ENCODE assay signal across 1 cellular context in genomic region chr2:6846967-6847695, GRCh38.
TF ChIP-seq lines count a peak whose summit lies in the region.

No MANE protein-coding gene starts in this region.

TF ChIP-seq in K562, 482 proteins besides CTCF, POLR2A, EP300 and RAD21 (continued from another document and continues in another):
- TF ChIP-seq CXXC5 (CRISPR knock-in tag; IDR thresholded peaks at IDR 0.05) = peak; percentile 92
- no peak for TF ChIP-seq ZSCAN32 (CRISPR knock-in tag; IDR thresholded peaks at IDR 0.05)
- no peak for TF ChIP-seq CBX8 (IDR thresholded peaks at IDR 0.05; ENCODE audit: borderline replicate concordance, extremely low read depth, low read depth, low read length, poor library complexity, severe bottlenecking)
- no peak for TF ChIP-seq XRCC3 (IDR thresholded peaks at IDR 0.05)
- TF ChIP-seq ZNF318 (IDR thresholded peaks at IDR 0.05; ENCODE audit: borderline replicate concordance in 1 of 2, low read depth in 1 of 2) = no peak
- TF ChIP-seq LEF1 (IDR thresholded peaks at IDR 0.05) = peak; percentile 90
- no peak for TF ChIP-seq ZBTB26 (CRISPR knock-in tag; IDR thresholded peaks at IDR 0.05)
- TF ChIP-seq SIX5 (IDR thresholded peaks at IDR 0.05; ENCODE audit: borderline replicate concordance in 1 of 2, insufficient read depth in 1 of 2, low read depth in 1 of 2, low read length in 2 of 2) = no peak
- no peak for TF ChIP-seq CBX5 (IDR thresholded peaks at IDR 0.05; ENCODE audit: borderline replicate concordance, low read depth)
- TF ChIP-seq RBM39 (optimal IDR thresholded peaks at IDR 0.05; ENCODE audit: low read depth, low read length) = no peak
- TF ChIP-seq HNRNPLL (IDR thresholded peaks at IDR 0.05; ENCODE audit: low read depth, low read length, poor library complexity, severe bottlenecking) = no peak
- TF ChIP-seq RBM15 (IDR thresholded peaks at IDR 0.05; ENCODE audit: insufficient read depth, low read length) = no peak
- TF ChIP-seq, protein P1, sequence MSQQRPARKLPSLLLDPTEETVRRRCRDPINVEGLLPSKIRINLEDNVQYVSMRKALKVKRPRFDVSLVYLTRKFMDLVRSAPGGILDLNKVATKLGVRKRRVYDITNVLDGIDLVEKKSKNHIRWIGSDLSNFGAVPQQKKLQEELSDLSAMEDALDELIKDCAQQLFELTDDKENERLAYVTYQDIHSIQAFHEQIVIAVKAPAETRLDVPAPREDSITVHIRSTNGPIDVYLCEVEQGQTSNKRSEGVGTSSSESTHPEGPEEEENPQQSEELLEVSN (IDR thresholded peaks at IDR 0.05; ENCODE audit: borderline replicate concordance in 1 of 2, extremely low read depth in 1 of 2, insufficient read depth in 1 of 2, insufficient read length in 1 of 2, low read depth in 1 of 2, low read length in 1 of 2, poor library complexity in 1 of 2, severe bottlenecking in 1 of 2) = no peak
- TF ChIP-seq ZNF239 (CRISPR knock-in tag; IDR thresholded peaks at IDR 0.05) = peak; percentile 83
- no peak for TF ChIP-seq ZBTB8A (IDR thresholded peaks at IDR 0.05; ENCODE audit: partially characterized antibody)
- no peak for TF ChIP-seq CEBPZ (IDR thresholded peaks at IDR 0.05; ENCODE audit: borderline replicate concordance, low read depth, low read length)
- TF ChIP-seq, protein P2, sequence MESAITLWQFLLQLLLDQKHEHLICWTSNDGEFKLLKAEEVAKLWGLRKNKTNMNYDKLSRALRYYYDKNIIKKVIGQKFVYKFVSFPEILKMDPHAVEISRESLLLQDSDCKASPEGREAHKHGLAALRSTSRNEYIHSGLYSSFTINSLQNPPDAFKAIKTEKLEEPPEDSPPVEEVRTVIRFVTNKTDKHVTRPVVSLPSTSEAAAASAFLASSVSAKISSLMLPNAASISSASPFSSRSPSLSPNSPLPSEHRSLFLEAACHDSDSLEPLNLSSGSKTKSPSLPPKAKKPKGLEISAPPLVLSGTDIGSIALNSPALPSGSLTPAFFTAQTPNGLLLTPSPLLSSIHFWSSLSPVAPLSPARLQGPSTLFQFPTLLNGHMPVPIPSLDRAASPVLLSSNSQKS (CRISPR knock-in tag; IDR thresholded peaks at IDR 0.05) = 0 out of 2 replicates have a peak, but pooled peaks have one; percentile 52
- TF ChIP-seq ERF (CRISPR knock-in tag; IDR thresholded peaks at IDR 0.05) = no peak
- TF ChIP-seq BHLHE40 (IDR thresholded peaks at IDR 0.05; ENCODE audit: low read length) = peak; percentile 90
- no peak for TF ChIP-seq RFX5 (IDR thresholded peaks at IDR 0.05; ENCODE audit: low read depth, low read length)
- no peak for TF ChIP-seq ZFPM2 (CRISPR knock-in tag; IDR thresholded peaks at IDR 0.05)
- peak; percentile 39 to 65; a peak in 1 of 4 replicates for TF ChIP-seq FOXK2 (conservative IDR thresholded peaks at IDR 0.05 in 1 of 2, IDR thresholded peaks at IDR 0.05 in 1 of 2; ENCODE audit: low read depth in 2 of 2)
- TF ChIP-seq MCM2 (IDR thresholded peaks at IDR 0.05; ENCODE audit: low read depth) = no peak
- TF ChIP-seq TAF9B (IDR thresholded peaks at IDR 0.05; ENCODE audit: partially characterized antibody) = no peak
- TF ChIP-seq FOXM1 (IDR thresholded peaks at IDR 0.05; ENCODE audit: low read depth) = peak; percentile 98
- TF ChIP-seq FOXM1 (CRISPR knock-in tag; IDR thresholded peaks at IDR 0.05; ENCODE audit: low read depth) = no peak
- peak; percentile 100 for TF ChIP-seq CBFA2T2 (conservative IDR thresholded peaks at IDR 0.05)
- TF ChIP-seq, protein P3, sequence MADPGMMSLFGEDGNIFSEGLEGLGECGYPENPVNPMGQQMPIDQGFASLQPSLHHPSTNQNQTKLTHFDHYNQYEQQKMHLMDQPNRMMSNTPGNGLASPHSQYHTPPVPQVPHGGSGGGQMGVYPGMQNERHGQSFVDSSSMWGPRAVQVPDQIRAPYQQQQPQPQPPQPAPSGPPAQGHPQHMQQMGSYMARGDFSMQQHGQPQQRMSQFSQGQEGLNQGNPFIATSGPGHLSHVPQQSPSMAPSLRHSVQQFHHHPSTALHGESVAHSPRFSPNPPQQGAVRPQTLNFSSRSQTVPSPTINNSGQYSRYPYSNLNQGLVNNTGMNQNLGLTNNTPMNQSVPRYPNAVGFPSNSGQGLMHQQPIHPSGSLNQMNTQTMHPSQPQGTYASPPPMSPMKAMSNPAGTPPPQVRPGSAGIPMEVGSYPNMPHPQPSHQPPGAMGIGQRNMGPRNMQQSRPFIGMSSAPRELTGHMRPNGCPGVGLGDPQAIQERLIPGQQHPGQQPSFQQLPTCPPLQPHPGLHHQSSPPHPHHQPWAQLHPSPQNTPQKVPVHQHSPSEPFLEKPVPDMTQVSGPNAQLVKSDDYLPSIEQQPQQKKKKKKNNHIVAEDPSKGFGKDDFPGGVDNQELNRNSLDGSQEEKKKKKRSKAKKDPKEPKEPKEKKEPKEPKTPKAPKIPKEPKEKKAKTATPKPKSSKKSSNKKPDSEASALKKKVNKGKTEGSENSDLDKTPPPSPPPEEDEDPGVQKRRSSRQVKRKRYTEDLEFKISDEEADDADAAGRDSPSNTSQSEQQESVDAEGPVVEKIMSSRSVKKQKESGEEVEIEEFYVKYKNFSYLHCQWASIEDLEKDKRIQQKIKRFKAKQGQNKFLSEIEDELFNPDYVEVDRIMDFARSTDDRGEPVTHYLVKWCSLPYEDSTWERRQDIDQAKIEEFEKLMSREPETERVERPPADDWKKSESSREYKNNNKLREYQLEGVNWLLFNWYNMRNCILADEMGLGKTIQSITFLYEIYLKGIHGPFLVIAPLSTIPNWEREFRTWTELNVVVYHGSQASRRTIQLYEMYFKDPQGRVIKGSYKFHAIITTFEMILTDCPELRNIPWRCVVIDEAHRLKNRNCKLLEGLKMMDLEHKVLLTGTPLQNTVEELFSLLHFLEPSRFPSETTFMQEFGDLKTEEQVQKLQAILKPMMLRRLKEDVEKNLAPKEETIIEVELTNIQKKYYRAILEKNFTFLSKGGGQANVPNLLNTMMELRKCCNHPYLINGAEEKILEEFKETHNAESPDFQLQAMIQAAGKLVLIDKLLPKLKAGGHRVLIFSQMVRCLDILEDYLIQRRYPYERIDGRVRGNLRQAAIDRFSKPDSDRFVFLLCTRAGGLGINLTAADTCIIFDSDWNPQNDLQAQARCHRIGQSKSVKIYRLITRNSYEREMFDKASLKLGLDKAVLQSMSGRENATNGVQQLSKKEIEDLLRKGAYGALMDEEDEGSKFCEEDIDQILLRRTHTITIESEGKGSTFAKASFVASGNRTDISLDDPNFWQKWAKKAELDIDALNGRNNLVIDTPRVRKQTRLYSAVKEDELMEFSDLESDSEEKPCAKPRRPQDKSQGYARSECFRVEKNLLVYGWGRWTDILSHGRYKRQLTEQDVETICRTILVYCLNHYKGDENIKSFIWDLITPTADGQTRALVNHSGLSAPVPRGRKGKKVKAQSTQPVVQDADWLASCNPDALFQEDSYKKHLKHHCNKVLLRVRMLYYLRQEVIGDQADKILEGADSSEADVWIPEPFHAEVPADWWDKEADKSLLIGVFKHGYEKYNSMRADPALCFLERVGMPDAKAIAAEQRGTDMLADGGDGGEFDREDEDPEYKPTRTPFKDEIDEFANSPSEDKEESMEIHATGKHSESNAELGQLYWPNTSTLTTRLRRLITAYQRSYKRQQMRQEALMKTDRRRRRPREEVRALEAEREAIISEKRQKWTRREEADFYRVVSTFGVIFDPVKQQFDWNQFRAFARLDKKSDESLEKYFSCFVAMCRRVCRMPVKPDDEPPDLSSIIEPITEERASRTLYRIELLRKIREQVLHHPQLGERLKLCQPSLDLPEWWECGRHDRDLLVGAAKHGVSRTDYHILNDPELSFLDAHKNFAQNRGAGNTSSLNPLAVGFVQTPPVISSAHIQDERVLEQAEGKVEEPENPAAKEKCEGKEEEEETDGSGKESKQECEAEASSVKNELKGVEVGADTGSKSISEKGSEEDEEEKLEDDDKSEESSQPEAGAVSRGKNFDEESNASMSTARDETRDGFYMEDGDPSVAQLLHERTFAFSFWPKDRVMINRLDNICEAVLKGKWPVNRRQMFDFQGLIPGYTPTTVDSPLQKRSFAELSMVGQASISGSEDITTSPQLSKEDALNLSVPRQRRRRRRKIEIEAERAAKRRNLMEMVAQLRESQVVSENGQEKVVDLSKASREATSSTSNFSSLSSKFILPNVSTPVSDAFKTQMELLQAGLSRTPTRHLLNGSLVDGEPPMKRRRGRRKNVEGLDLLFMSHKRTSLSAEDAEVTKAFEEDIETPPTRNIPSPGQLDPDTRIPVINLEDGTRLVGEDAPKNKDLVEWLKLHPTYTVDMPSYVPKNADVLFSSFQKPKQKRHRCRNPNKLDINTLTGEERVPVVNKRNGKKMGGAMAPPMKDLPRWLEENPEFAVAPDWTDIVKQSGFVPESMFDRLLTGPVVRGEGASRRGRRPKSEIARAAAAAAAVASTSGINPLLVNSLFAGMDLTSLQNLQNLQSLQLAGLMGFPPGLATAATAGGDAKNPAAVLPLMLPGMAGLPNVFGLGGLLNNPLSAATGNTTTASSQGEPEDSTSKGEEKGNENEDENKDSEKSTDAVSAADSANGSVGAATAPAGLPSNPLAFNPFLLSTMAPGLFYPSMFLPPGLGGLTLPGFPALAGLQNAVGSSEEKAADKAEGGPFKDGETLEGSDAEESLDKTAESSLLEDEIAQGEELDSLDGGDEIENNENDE (IDR thresholded peaks at IDR 0.05; ENCODE audit: low read depth, low read length) = no peak
- no peak for TF ChIP-seq U2AF2 (optimal IDR thresholded peaks at IDR 0.05; ENCODE audit: low read depth, low read length)
